Comparison of ENCODE assay signal across 1 cellular context in the genomic region with DNA sequence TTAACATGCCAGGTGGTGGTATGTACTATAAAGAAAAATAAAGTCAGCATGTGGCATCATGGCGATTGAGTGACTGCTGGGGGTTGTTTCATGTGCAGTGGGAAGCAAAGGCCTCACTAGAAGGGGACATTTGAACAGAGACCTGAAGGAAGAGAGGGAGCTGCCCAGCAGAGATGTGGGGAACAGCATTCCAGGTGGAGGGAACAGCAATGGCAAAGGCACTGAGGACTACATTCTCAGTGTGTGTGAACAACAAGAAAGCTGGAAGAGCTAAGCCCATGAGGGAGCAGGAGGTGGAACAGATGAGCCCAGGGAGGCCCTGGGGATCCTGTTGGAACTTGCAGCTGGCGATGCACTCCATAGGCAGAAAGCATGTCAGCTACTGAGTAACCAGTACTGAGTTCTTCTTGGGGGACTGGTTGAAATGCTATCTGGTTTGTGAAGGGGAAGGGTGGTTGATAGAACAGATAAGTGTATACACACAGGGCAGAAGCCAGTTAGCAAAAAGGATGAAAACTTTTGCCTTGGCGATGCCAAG.
TF ChIP-seq lines count a peak whose summit lies in the region.

No MANE protein-coding gene starts in this region.

TF ChIP-seq in HepG2, 621 proteins besides CTCF, POLR2A, EP300 and RAD21:
- TF ChIP-seq HDAC2 (CRISPR knock-in tag; IDR thresholded peaks at IDR 0.05) (0 out of 2 replicates have a peak, but pooled peaks have one; percentile 32), ZMYM3 (CRISPR knock-in tag; IDR thresholded peaks at IDR 0.05) (peak; percentile 91), ADNP (CRISPR knock-in tag; IDR thresholded peaks at IDR 0.05) (peak; percentile 85; the same call in 1 of the 2 replicates), KDM1A (CRISPR knock-in tag; IDR thresholded peaks at IDR 0.05) (peak; percentile 96), ZNF768 (CRISPR knock-in tag; IDR thresholded peaks at IDR 0.05) (peak; percentile 78), RCOR2 (CRISPR knock-in tag; IDR thresholded peaks at IDR 0.05) (peak; percentile 64; the same call in 1 of the 2 replicates)
- TF ChIP-seq, protein P1, sequence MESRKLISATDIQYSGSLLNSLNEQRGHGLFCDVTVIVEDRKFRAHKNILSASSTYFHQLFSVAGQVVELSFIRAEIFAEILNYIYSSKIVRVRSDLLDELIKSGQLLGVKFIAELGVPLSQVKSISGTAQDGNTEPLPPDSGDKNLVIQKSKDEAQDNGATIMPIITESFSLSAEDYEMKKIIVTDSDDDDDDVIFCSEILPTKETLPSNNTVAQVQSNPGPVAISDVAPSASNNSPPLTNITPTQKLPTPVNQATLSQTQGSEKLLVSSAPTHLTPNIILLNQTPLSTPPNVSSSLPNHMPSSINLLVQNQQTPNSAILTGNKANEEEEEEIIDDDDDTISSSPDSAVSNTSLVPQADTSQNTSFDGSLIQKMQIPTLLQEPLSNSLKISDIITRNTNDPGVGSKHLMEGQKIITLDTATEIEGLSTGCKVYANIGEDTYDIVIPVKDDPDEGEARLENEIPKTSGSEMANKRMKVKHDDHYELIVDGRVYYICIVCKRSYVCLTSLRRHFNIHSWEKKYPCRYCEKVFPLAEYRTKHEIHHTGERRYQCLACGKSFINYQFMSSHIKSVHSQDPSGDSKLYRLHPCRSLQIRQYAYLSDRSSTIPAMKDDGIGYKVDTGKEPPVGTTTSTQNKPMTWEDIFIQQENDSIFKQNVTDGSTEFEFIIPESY (CRISPR knock-in tag; IDR thresholded peaks at IDR 0.05): 0 out of 2 replicates have a peak, but pooled peaks have one; percentile 12
- TF ChIP-seq, protein P2, sequence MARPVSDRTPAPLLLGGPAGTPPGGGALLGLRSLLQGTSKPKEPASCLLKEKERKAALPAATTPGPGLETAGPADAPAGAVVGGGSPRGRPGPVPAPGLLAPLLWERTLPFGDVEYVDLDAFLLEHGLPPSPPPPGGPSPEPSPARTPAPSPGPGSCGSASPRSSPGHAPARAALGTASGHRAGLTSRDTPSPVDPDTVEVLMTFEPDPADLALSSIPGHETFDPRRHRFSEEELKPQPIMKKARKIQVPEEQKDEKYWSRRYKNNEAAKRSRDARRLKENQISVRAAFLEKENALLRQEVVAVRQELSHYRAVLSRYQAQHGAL (CRISPR knock-in tag; IDR thresholded peaks at IDR 0.05; ENCODE audit: not compliant biosample characterization): no peak
- TF ChIP-seq, protein P3, sequence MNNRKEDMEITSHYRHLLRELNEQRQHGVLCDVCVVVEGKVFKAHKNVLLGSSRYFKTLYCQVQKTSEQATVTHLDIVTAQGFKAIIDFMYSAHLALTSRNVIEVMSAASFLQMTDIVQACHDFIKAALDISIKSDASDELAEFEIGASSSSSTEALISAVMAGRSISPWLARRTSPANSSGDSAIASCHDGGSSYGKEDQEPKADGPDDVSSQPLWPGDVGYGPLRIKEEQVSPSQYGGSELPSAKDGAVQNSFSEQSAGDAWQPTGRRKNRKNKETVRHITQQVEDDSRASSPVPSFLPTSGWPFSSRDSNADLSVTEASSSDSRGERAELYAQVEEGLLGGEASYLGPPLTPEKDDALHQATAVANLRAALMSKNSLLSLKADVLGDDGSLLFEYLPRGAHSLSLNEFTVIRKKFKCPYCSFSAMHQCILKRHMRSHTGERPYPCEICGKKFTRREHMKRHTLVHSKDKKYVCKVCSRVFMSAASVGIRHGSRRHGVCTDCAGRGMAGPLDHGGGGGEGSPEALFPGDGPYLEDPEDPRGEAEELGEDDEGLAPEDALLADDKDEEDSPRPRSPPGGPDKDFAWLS (CRISPR knock-in tag; IDR thresholded peaks at IDR 0.05; ENCODE audit: borderline replicate concordance): no peak
